ENCODE assay signal across 9 cellular contexts in genomic region chr1:10387611-10388386, GRCh38. TPM values are rescaled to one million over a fixed set of nuclear protein-coding genes. Genes with fewer than 3 reads are reported as not detected.
A peak's percentile ranks its signal among the peaks of the same experiment; 100 is the strongest.
DNase-seq lines count a peak whose midpoint lies in the region; TF ChIP-seq lines count a peak whose summit lies in the region.
"Had no signal": no experiment of that assay in that cellular context is flagged by ENCODE, and none has a peak within 500 bp of the region (broad histone marks: within the 10 kb centered on the region; RNA-seq: fewer than 3 reads in every experiment).

No MANE protein-coding gene starts in this region.

- DNase-seq in DMS53 (lab: John Stamatoyannopoulos, UW) (peak; percentile 25), DMS53 treated with DMSO at 0.1 percent for 48 hours (lab: John Stamatoyannopoulos, UW; ENCODE audit: unreplicated experiment) (no peak), SK-MEL-5 (ENCODE audit: low read depth, low spot score) (peak; percentile 27), fibroblast of the aortic adventitia (ENCODE audit: low read depth) (peak; percentile 95), osteoblast (ENCODE audit: insufficient read length, low spot score, missing footprints) (peak; percentile 89), NCI-H1417 treated with DMSO at 0.1 percent for 48 hours (lab: John Stamatoyannopoulos, UW) (no peak)
- no peak for DNase-seq in activated naive CD4-positive, alpha-beta T cell treated with anti-CD3 and anti-CD28 coated beads for 36 hours
- no peak for DNase-seq in activated CD4-positive, alpha-beta T cell treated with anti-CD3 and anti-CD28 coated beads for 1 hour

- no peaks in the 10 kb centered on the region for H3K9me3 ChIP-seq in osteoblast (ENCODE audit: low read depth, low read length)

- TF ChIP-seq CTCF in fibroblast of the aortic adventitia (IDR thresholded peaks at IDR 0.05; ENCODE audit: insufficient read depth, low read length) (peak; percentile 36), osteoblast (IDR thresholded peaks at IDR 0.05; ENCODE audit: extremely low read depth, low read depth, low read length) (no peak)

- in situ Hi-C loops in SK-MEL-5 (cut with HindIII; ENCODE audit: low pct_unique_long_range_greater_than_20kb, low sequenced_read_pairs), result no loop called here

- peak overlapping the region; percentile 45 for H3K4me3 ChIP-seq in fibroblast of the aortic adventitia (ENCODE audit: low read depth, low read length)
- peak overlapping the region; percentile 52 for H3K4me3 ChIP-seq in osteoblast (ENCODE audit: insufficient read depth, low read length)

- no peaks in the 10 kb centered on the region for H3K79me2 ChIP-seq in osteoblast (ENCODE audit: insufficient read depth, low read length)

- H3K27ac ChIP-seq in osteoblast (ENCODE audit: low read depth, low read length), result peak overlapping the region; percentile 90
- H3K27ac ChIP-seq: 22Rv1 had no signal

- H3K4me2 ChIP-seq in osteoblast (ENCODE audit: insufficient read depth, low read length), result peak overlapping the region; percentile 81

- H3K4me1 Mint-ChIP-seq in activated naive CD4-positive, alpha-beta T cell treated with anti-CD3 and anti-CD28 coated beads for 36 hours (ENCODE audit: low read depth), result peaks cover 3% of the 10 kb centered on the region

- H3K27ac Mint-ChIP-seq in activated naive CD4-positive, alpha-beta T cell treated with anti-CD3 and anti-CD28 coated beads for 36 hours, result no peak overlapping the region

- CTCF ChIA-PET in activated naive CD4-positive, alpha-beta T cell treated with anti-CD3 and anti-CD28 coated beads for 36 hours (lab: Charles Lee), result interaction anchor here (0.6 to 0.8 kb wide), 3 partner anchors 8 to 382 kb away, joined by 3 read pairs; no protein-coding TSS in a partner anchor

- H3K27me3 Mint-ChIP-seq in activated naive CD4-positive, alpha-beta T cell treated with anti-CD3 and anti-CD28 coated beads for 36 hours (ENCODE audit: low read depth), result no peaks in the 10 kb centered on the region

- H4K20me1 ChIP-seq in osteoblast (ENCODE audit: insufficient read depth, low read length), result no peaks in the 10 kb centered on the region

- no peaks in the 10 kb centered on the region for H3K36me3 ChIP-seq in osteoblast (ENCODE audit: insufficient read depth, low read length)

- H3K27me3 ChIP-seq in osteoblast (ENCODE audit: insufficient read depth, low read length), result no peaks in the 10 kb centered on the region

- H3K9me3 Mint-ChIP-seq in activated naive CD4-positive, alpha-beta T cell treated with anti-CD3 and anti-CD28 coated beads for 36 hours, result no peaks in the 10 kb centered on the region

- H3K4me1 ChIP-seq in osteoblast (ENCODE audit: insufficient read depth, low read length), result peaks cover 16% of the 10 kb centered on the region

- H2AFZ ChIP-seq in osteoblast (ENCODE audit: low read length), result peak overlapping the region; percentile 49

- intact Hi-C loops in activated naive CD4-positive, alpha-beta T cell treated with anti-CD3 and anti-CD28 coated beads for 36 hours (cut with micrococcal nuclease), result no loop called here

- H3K4me3 Mint-ChIP-seq in activated naive CD4-positive, alpha-beta T cell treated with anti-CD3 and anti-CD28 coated beads for 36 hours, result no peak overlapping the region

- H3K36me3 Mint-ChIP-seq in activated naive CD4-positive, alpha-beta T cell treated with anti-CD3 and anti-CD28 coated beads for 36 hours (ENCODE audit: low read depth), result no peaks in the 10 kb centered on the region

RNA-seq across cellular contexts. Expression of gene PGD, which starts 11.1 kb away (rescaled TPM):
- total RNA-seq in SK-MEL-5 (2014; rRNA removed; shearing (Covaris generic)), result 30.2 and 36.1 TPM in 2 replicates
- 74.6 and 75.3 TPM in 2 replicates for polyA plus RNA-seq in SK-MEL-5 (2015; cell fraction: cytosol; rRNA removed)
- polyA plus RNA-seq in SK-MEL-5 (2015; cell fraction: nucleus; rRNA removed), result 30.8 and 38.1 TPM in 2 replicates
- total RNA-seq in fibroblast of the aortic adventitia (ENCODE audit: low replicate concordance) (108 and 494 TPM in 2 replicates), osteoblast (136 and 142 TPM in 2 replicates)
- 100 to 1,000 TPM in 1 of 2 experiments, 10 to 100 TPM in 1; 94.8 to 101 TPM for total RNA-seq in activated naive CD4-positive, alpha-beta T cell treated with anti-CD3 and anti-CD28 coated beads for 36 hours

RNA-seq across cellular contexts. Expression of gene CENPS, which starts 42.4 kb away (rescaled TPM):
- 13.4 and 14.5 TPM in 2 replicates for total RNA-seq in SK-MEL-5 (2014; rRNA removed; shearing (Covaris generic))
- 12.2 and 19.5 TPM in 2 replicates for polyA plus RNA-seq in SK-MEL-5 (2015; cell fraction: cytosol; rRNA removed)
- 5.6 and 7.7 TPM in 2 replicates for polyA plus RNA-seq in SK-MEL-5 (2015; cell fraction: nucleus; rRNA removed)
- total RNA-seq in fibroblast of the aortic adventitia (ENCODE audit: low replicate concordance) (11.0 and 25.8 TPM in 2 replicates), osteoblast (13.6 and 17.4 TPM in 2 replicates)
- 10 to 100 TPM; 21.5 to 23.4 TPM for total RNA-seq in activated naive CD4-positive, alpha-beta T cell treated with anti-CD3 and anti-CD28 coated beads for 36 hours

Comparison
In these comparisons a context has a peak if more than half of its experiments do, and no peak if none do; other contexts are left out.
1. DNase-seq: peak in DMS53 (single experiment), SK-MEL-5 (single experiment), fibroblast of the aortic adventitia (single experiment) and osteoblast (single experiment); none in DMS53 treated with DMSO at 0.1 percent for 48 hours (single experiment), activated naive CD4-positive, alpha-beta T cell treated with anti-CD3 and anti-CD28 coated beads for 36 hours (single experiment), NCI-H1417 treated with DMSO at 0.1 percent for 48 hours (single experiment) and activated CD4-positive, alpha-beta T cell treated with anti-CD3 and anti-CD28 coated beads for 1 hour (single experiment).